In the genomic region with DNA sequence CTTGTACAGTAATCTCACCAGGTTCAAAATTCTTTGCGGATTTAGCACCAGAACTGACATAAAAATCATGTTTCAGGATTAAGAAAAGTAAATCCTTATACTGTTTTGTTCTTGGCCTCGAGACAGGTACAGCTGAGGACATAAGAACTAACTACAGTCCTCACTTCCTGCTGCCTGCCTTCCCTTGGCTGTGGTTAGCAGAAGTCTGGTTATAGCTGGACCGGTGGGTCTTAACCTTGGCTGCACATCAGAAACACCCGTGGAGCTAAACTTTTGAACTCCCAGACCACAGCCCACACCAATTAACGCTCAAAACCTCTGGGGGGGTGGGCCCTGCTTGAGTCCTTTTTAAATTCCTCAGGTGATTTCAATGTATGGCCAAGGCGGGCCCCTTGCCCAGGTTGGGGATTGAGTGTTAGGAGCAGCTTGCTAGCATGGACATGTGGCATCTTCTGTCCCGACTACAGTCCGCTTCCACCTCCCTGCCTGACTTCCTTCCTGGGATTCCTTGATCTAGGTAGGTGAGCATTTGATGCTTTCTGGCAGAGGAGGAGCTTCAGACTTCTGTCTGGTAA, we compare ENCODE assay signal across 24 cellular contexts.
A peak's percentile ranks its signal among the peaks of the same experiment; 100 is the strongest.
DNase-seq lines count a peak whose midpoint lies in the region; ATAC-seq and TF ChIP-seq lines count a peak whose summit lies in the region.
"Had no signal": no experiment of that assay in that cellular context is flagged by ENCODE, and none has a peak within 500 bp of the region (broad histone marks: within the 10 kb centered on the region; RNA-seq: fewer than 3 reads in every experiment).

No MANE protein-coding gene starts in this region.

- no peaks in the 10 kb centered on the region for H3K9me3 Mint-ChIP-seq in stimulated activated naive CD8-positive, alpha-beta T cell treated with anti-CD3 and anti-CD28 coated beads, Interleukin-15, amount 100 ng/mL, for 72 hours
- H3K9me3 Mint-ChIP-seq in mesothelial cell of epicardium = peaks cover 15% of the 10 kb centered on the region
- H3K9me3 Mint-ChIP-seq: activated B cell treated with CpG ODN at 0.5 μM for 24 hours; activated CD4-positive, alpha-beta memory T cell treated with anti-CD3 and anti-CD28 coated beads for 36 hours; activated naive CD4-positive, alpha-beta T cell treated with anti-CD3 and anti-CD28 coated beads for 36 hours; H9 had no signal

- TF ChIP-seq CTCF in astrocyte of the spinal cord (IDR thresholded peaks at IDR 0.05; ENCODE audit: low read depth, low read length) (no peak), mesothelial cell of epicardium (IDR thresholded peaks at IDR 0.05; ENCODE audit: unreplicated experiment) (no peak)

- peaks cover 6% of the 10 kb centered on the region for H3K36me3 Mint-ChIP-seq in mesothelial cell of epicardium

- H3K4me1 Mint-ChIP-seq in stimulated activated naive CD8-positive, alpha-beta T cell treated with anti-CD3 and anti-CD28 coated beads, Interleukin-15, amount 100 ng/mL, for 72 hours = peaks cover 17% of the 10 kb centered on the region
- H3K4me1 Mint-ChIP-seq in mesothelial cell of epicardium = peaks cover 29% of the 10 kb centered on the region
- H3K4me1 Mint-ChIP-seq: activated B cell treated with CpG ODN at 0.5 μM for 24 hours had no signal

- DNase-seq in stimulated activated naive CD8-positive, alpha-beta T cell treated with anti-CD3 and anti-CD28 coated beads, Interleukin-15, amount 100 ng/mL, for 72 hours = no peak
- no peak for DNase-seq in stimulated activated naive CD8-positive, alpha-beta T cell treated with anti-CD3 and anti-CD28 coated beads, Interleukin-15, Interleukin-2, amounts not matched to agents 100 U/mL and 50 U/mL, for 24 hours
- peak; percentile 78 for DNase-seq in astrocyte of the spinal cord (ENCODE audit: low read depth, low spot score)
- no peak for DNase-seq in mesothelial cell of epicardium (ENCODE audit: low spot score in 2 of 2, unreplicated experiment in 2 of 2)
- DNase-seq in SKM-1 (lab: John Stamatoyannopoulos, UW; ENCODE audit: unreplicated experiment) = no peak
- DNase-seq in DMS114 treated with DMSO at 0.1 percent for 48 hours (lab: John Stamatoyannopoulos, UW; ENCODE audit: unreplicated experiment) = no peak
- no peak for DNase-seq in DMS153 (lab: John Stamatoyannopoulos, UW)
- DNase-seq in activated T-cell treated with anti-CD3 and anti-CD28 coated beads, Interleukin-2, amount 50 U/mL, for 1 hour = no peak
- DNase-seq: activated B cell treated with CpG ODN at 0.5 μM for 24 hours; activated CD4-positive, alpha-beta memory T cell treated with anti-CD3 and anti-CD28 coated beads for 36 hours; activated naive CD4-positive, alpha-beta T cell treated with anti-CD3 and anti-CD28 coated beads for 36 hours; activated T-cell treated with anti-CD3 and anti-CD28 coated beads, Interleukin-2, amount 50 U/mL, for 4 hours; aorta; effector CD8-positive, alpha-beta T cell; gastrocnemius medialis; H9; kidney; MM.1S; NCI-H524 treated with DMSO at 0.1 percent for 48 hours; right cardiac atrium; stimulated activated CD8-positive, alpha-beta memory T cell treated with anti-CD3 and anti-CD28 coated beads, Interleukin-4, amount 100 ng/mL, for 48 hours; T-helper 9 cell had no signal

- peak overlapping the region in 1 of 2 donors; percentile 14 for H3K27ac Mint-ChIP-seq in stimulated activated naive CD8-positive, alpha-beta T cell treated with anti-CD3 and anti-CD28 coated beads, Interleukin-15, amount 100 ng/mL, for 72 hours
- H3K27ac Mint-ChIP-seq in mesothelial cell of epicardium = peak overlapping the region; percentile 5
- H3K27ac Mint-ChIP-seq: activated B cell treated with CpG ODN at 0.5 μM for 24 hours; activated CD4-positive, alpha-beta memory T cell treated with anti-CD3 and anti-CD28 coated beads for 36 hours; activated naive CD4-positive, alpha-beta T cell treated with anti-CD3 and anti-CD28 coated beads for 36 hours had no signal

- H3K4me3 Mint-ChIP-seq in stimulated activated naive CD8-positive, alpha-beta T cell treated with anti-CD3 and anti-CD28 coated beads, Interleukin-15, amount 100 ng/mL, for 72 hours = no peak overlapping the region
- H3K4me3 Mint-ChIP-seq in mesothelial cell of epicardium = no peak overlapping the region
- H3K4me3 Mint-ChIP-seq: activated B cell treated with CpG ODN at 0.5 μM for 24 hours; activated CD4-positive, alpha-beta memory T cell treated with anti-CD3 and anti-CD28 coated beads for 36 hours; activated naive CD4-positive, alpha-beta T cell treated with anti-CD3 and anti-CD28 coated beads for 36 hours; activated T-cell treated with anti-CD3 and anti-CD28 coated beads, Interleukin-2, amount 50 U/mL, for 4 hours; H9 had no signal

- in situ Hi-C loops in astrocyte of the spinal cord (cut with HindIII; ENCODE audit: low sequenced_read_pairs) = no loop called here

- H3K4me3 ChIP-seq in astrocyte of the spinal cord (ENCODE audit: low read depth, low read length) = no peak overlapping the region
- H3K4me3 ChIP-seq: gastrocnemius medialis had no signal

- peak; percentile 48 for ATAC-seq in stimulated activated naive CD8-positive, alpha-beta T cell treated with anti-CD3 and anti-CD28 coated beads, Interleukin-15, amount 100 ng/mL, for 72 hours
- no peak for ATAC-seq in stimulated activated naive CD8-positive, alpha-beta T cell treated with anti-CD3 and anti-CD28 coated beads, Interleukin-15, Interleukin-2, amounts not matched to agents 100 U/mL and 50 U/mL, for 24 hours
- ATAC-seq: activated T-cell treated with anti-CD3 and anti-CD28 coated beads, Interleukin-2, amount 50 U/mL, for 4 hours; esophagus mucosa; gastrocnemius medialis; HepG2; right cardiac atrium had no signal

- H3K27me3 Mint-ChIP-seq in stimulated activated naive CD8-positive, alpha-beta T cell treated with anti-CD3 and anti-CD28 coated beads, Interleukin-15, amount 100 ng/mL, for 72 hours = no peaks in the 10 kb centered on the region
- no peaks in the 10 kb centered on the region for H3K27me3 Mint-ChIP-seq in mesothelial cell of epicardium (ENCODE audit: low read depth)
- H3K27me3 Mint-ChIP-seq: activated B cell treated with CpG ODN at 0.5 μM for 24 hours; activated CD4-positive, alpha-beta memory T cell treated with anti-CD3 and anti-CD28 coated beads for 36 hours had no signal
